Comparison of ENCODE assay signal across 9 cellular contexts in genomic region chrX:135596495-135596894, GRCh38.
DNase-seq lines count a peak whose midpoint lies in the region; ATAC-seq and TF ChIP-seq lines count a peak whose summit lies in the region.
"Had no signal": no experiment of that assay in that cellular context is flagged by ENCODE, and none has a peak within 500 bp of the region (broad histone marks: within the 10 kb centered on the region; RNA-seq: fewer than 3 reads in every experiment).

No MANE protein-coding gene starts in this region.

- H3K4me3 ChIP-seq in foreskin fibroblast (ENCODE audit: low read depth in 1 of 2, low read length in 2 of 2) (no peak overlapping the region), smooth muscle cell (no peak overlapping the region)

- H3K56ac ChIP-seq in H9 (ENCODE audit: insufficient read length, low read depth, low read length), result no peak overlapping the region

- H3K27me3 ChIP-seq in CD4-positive, alpha-beta T cell (ENCODE audit: control insufficient read depth, insufficient read depth, low read length), result no peaks in the 10 kb centered on the region
- H3K27me3 ChIP-seq in H9 (ENCODE audit: insufficient read depth, low read length), result no peaks in the 10 kb centered on the region
- no peaks in the 10 kb centered on the region for H3K27me3 ChIP-seq in smooth muscle cell (ENCODE audit: low read depth)

- no peaks in the 10 kb centered on the region for H3K36me3 ChIP-seq in smooth muscle cell (ENCODE audit: low read depth)

- no peak overlapping the region for H4K8ac ChIP-seq in H9 (replicated peaks; ENCODE audit: insufficient read length, low read depth, low read length)

- H2BK5ac ChIP-seq in H9 (ENCODE audit: insufficient read length, low read length), result no peak overlapping the region

- no peak overlapping the region for H4K91ac ChIP-seq in H9 (ENCODE audit: insufficient read length, low read depth, low read length)

- H4K20me1 ChIP-seq in H9 (ENCODE audit: control insufficient read depth, insufficient read depth, insufficient read length), result no peaks in the 10 kb centered on the region
- no peaks in the 10 kb centered on the region for H4K20me1 ChIP-seq in smooth muscle cell (ENCODE audit: low read depth)

- H3K14ac ChIP-seq in H9 (ENCODE audit: insufficient read depth, low read length), result no peak overlapping the region

- no peaks in the 10 kb centered on the region for H3K36me3 Mint-ChIP-seq in CD4-positive, alpha-beta T cell (ENCODE audit: low read depth)
- H3K36me3 Mint-ChIP-seq in H9 (ENCODE audit: insufficient read depth in 1 of 3, low read depth in 3 of 3), result peaks cover 0 to 7% (median 6%) of the 10 kb centered on the region in 3 experiments; a peak in 3 of 7 replicates

- no peaks in the 10 kb centered on the region for H3F3A ChIP-seq in smooth muscle cell (ENCODE audit: low read depth)

- no peak overlapping the region for H3K27ac ChIP-seq in CD4-positive, alpha-beta T cell (ENCODE audit: low read depth, low read length)
- H3K27ac ChIP-seq in H9 (ENCODE audit: insufficient read length, low read depth, low read length), result no peak overlapping the region
- no peak overlapping the region for H3K27ac ChIP-seq in smooth muscle cell (ENCODE audit: low read depth)
- H3K27ac ChIP-seq: parathyroid adenoma had no signal

- H3K4ac ChIP-seq in H9 (ENCODE audit: low read depth, low read length), result no peak overlapping the region

- ATAC-seq in CD4-positive, alpha-beta T cell (ENCODE audit: poor library complexity), result peak; percentile 64
- ATAC-seq in HG03378 (IDR thresholded peaks at IDR 0.05; ENCODE audit: unreplicated experiment), result no peak

- no peak overlapping the region for H3T11ph ChIP-seq in H9 (ENCODE audit: low read length)

- H3K23ac ChIP-seq in H9 (ENCODE audit: insufficient read length, low read depth, low read length), result no peak overlapping the region

- no peaks in the 10 kb centered on the region for H3K79me1 ChIP-seq in H9 (ENCODE audit: insufficient read depth, low read depth, low read length, poor library complexity, severe bottlenecking)

- H3K23me2 ChIP-seq in H9 (ENCODE audit: insufficient read length, low read depth, low read length, poor library complexity, severe bottlenecking), result no peaks in the 10 kb centered on the region

- H3K9ac ChIP-seq in H9 (ENCODE audit: extremely low read depth, insufficient read length, low read length) (no peak overlapping the region), smooth muscle cell (ENCODE audit: low read depth) (no peak overlapping the region)
- H3K9ac ChIP-seq: parathyroid adenoma had no signal

- CTCF ChIA-PET in CD4-positive, alpha-beta T cell (lab: Charles Lee), result no interaction called here

- H3K79me2 ChIP-seq in H9 (ENCODE audit: insufficient read depth, low read length), result no peaks in the 10 kb centered on the region
- H3K79me2 ChIP-seq in smooth muscle cell (ENCODE audit: low read depth), result no peaks in the 10 kb centered on the region
- H3K79me2 ChIP-seq: parathyroid adenoma had no signal

- no peak overlapping the region for H3K4me3 Mint-ChIP-seq in CD4-positive, alpha-beta T cell
- H3K4me3 Mint-ChIP-seq in H9, result no peak overlapping the region

- H2BK15ac ChIP-seq in H9 (ENCODE audit: low read depth, low read length), result no peak overlapping the region

- H3K18ac ChIP-seq in H9 (ENCODE audit: insufficient read length, low read depth, low read length), result no peak overlapping the region

- H3K4me2 ChIP-seq in H9 (ENCODE audit: insufficient read depth, insufficient read length, low read length), result no peak overlapping the region
- no peak overlapping the region for H3K4me2 ChIP-seq in smooth muscle cell

- no peak overlapping the region for H2AFZ ChIP-seq in H9 (ENCODE audit: low read length)
- H2AFZ ChIP-seq in smooth muscle cell (ENCODE audit: low read depth), result no peak overlapping the region
- H2AFZ ChIP-seq: parathyroid adenoma had no signal

- H3K9me3 ChIP-seq in CD4-positive, alpha-beta T cell (ENCODE audit: control insufficient read depth, low read length), result no peaks in the 10 kb centered on the region
- H3K9me3 ChIP-seq in H9 (ENCODE audit: control insufficient read depth, low read depth, low read length) (peaks cover 12% of the 10 kb centered on the region), smooth muscle cell (replicated peaks; ENCODE audit: low read depth) (no peaks in the 10 kb centered on the region)

- H3K4me1 Mint-ChIP-seq in CD4-positive, alpha-beta T cell (ENCODE audit: low read depth), result no peaks in the 10 kb centered on the region
- no peaks in the 10 kb centered on the region for H3K4me1 Mint-ChIP-seq in H9

- H3K4me1 ChIP-seq in H9 (ENCODE audit: insufficient read depth, low read length) (no peaks in the 10 kb centered on the region), smooth muscle cell (ENCODE audit: low read depth) (no peaks in the 10 kb centered on the region)
- H3K4me1 ChIP-seq: parathyroid adenoma had no signal

- TF ChIP-seq CTCF in CD4-positive, alpha-beta T cell (IDR thresholded peaks at IDR 0.05), result peak; percentile 15
- TF ChIP-seq CTCF in H9 (conservative IDR thresholded peaks at IDR 0.05) (peak; percentile 75), foreskin fibroblast (IDR thresholded peaks at IDR 0.05; ENCODE audit: low read depth, low read length) (peak; percentile 47), smooth muscle cell (IDR thresholded peaks at IDR 0.05; ENCODE audit: borderline replicate concordance, insufficient read depth, poor library complexity, severe bottlenecking) (peak; percentile 52)

- no CpG with 5 or more reads among the region's 18 CpGs for WGBS in H9 (ENCODE audit: extremely low coverage, insufficient read length, low lambda C conversion rate)
- WGBS in smooth muscle cell (ENCODE audit: low lambda C conversion rate), result 60% methylated on average over 18 of the region's 18 CpGs

- peak; percentile 11 to 45 (median 21) for DNase-seq in CD4-positive, alpha-beta T cell
- DNase-seq in H9 (peak; percentile 66), NCI-H82 treated with DMSO at 0.1 percent for 48 hours (lab: John Stamatoyannopoulos, UW; ENCODE audit: unreplicated experiment) (peak; percentile 29), activated T-cell treated with anti-CD3 and anti-CD28 coated beads for 24 hours (ENCODE audit: low read depth) (peak; percentile 23), foreskin fibroblast (peak; percentile 10 to 30), smooth muscle cell (lab: John Stamatoyannopoulos, UW; ENCODE audit: unreplicated experiment) (peak; percentile 0), cerebellar nuclear complex (lab: John Stamatoyannopoulos, UW) (no peak)

- POLR2A ChIA-PET in CD4-positive, alpha-beta T cell (lab: Charles Lee), result no interaction called here

- intact Hi-C loops in CD4-positive, alpha-beta T cell (cut with DNase I, micrococcal nuclease), result loop anchor here (1.0 kb wide), 1 partner anchor 112 kb away; no protein-coding TSS in a partner anchor

- no peak overlapping the region for H2BK12ac ChIP-seq in H9 (ENCODE audit: insufficient read length, low read depth, low read length)

- H3K27me3 Mint-ChIP-seq in CD4-positive, alpha-beta T cell, result peaks cover 10% of the 10 kb centered on the region
- H3K27me3 Mint-ChIP-seq in H9 (ENCODE audit: low read depth), result peaks cover 11% of the 10 kb centered on the region

- H2BK120ac ChIP-seq in H9 (ENCODE audit: low read depth, low read length, poor library complexity, severe bottlenecking), result no peak overlapping the region

- H3K9me3 Mint-ChIP-seq in CD4-positive, alpha-beta T cell, result no peaks in the 10 kb centered on the region
- H3K9me3 Mint-ChIP-seq in H9, result peaks cover 52 to 66% of the 10 kb centered on the region in 2 experiments

- no peak overlapping the region for H2AK5ac ChIP-seq in H9 (ENCODE audit: insufficient read length, low read length)

- no peak overlapping the region for H2BK20ac ChIP-seq in H9 (ENCODE audit: low read depth, low read length, poor library complexity, severe bottlenecking)

- no peak overlapping the region for H3K27ac Mint-ChIP-seq in CD4-positive, alpha-beta T cell
- H3K27ac Mint-ChIP-seq in H9, result no peak overlapping the region

- no peak overlapping the region for H4K5ac ChIP-seq in H9 (ENCODE audit: insufficient read length, low read depth, low read length)

Comparison
In these comparisons a context has a peak if more than half of its experiments do, and no peak if none do; other contexts are left out.
1. DNase-seq: peak in CD4-positive, alpha-beta T cell (10 of 10), H9 (single experiment), NCI-H82 treated with DMSO at 0.1 percent for 48 hours (single experiment), activated T-cell treated with anti-CD3 and anti-CD28 coated beads for 24 hours (single experiment), foreskin fibroblast (2 of 2) and smooth muscle cell (single experiment); none in cerebellar nuclear complex (0 of 2).
2. CTCF ChIP-seq: peak in every context shown above with its lines; median percentile 75 in H9; 52 in smooth muscle cell; 47 in foreskin fibroblast; 15 in CD4-positive, alpha-beta T cell.